Comparison of ENCODE assay signal across 11 cellular contexts in genomic region chr5:57209316-57210040, GRCh38. TPM values are rescaled to one million over a fixed set of nuclear protein-coding genes. Genes with fewer than 3 reads are reported as not detected.
DNase-seq lines count a peak whose midpoint lies in the region; ATAC-seq, FAIRE-seq and TF ChIP-seq lines count a peak whose summit lies in the region.
"Had no signal": no experiment of that assay in that cellular context is flagged by ENCODE, and none has a peak within 500 bp of the region (broad histone marks: within the 10 kb centered on the region; RNA-seq: fewer than 3 reads in every experiment).

No MANE protein-coding gene starts in this region.

- no peak for DNase-seq in activated CD4-positive, alpha-beta T cell treated with anti-CD3 and anti-CD28 coated beads, Interleukin-2, amount 10 ng/mL, durations not matched to agents 7 days and 5 days
- no peak for DNase-seq in activated CD4-positive, alpha-beta T cell treated with anti-CD3 and anti-CD28 coated beads, Interleukin-2, amount 50 U/mL, for 4 hours
- DNase-seq in OCI-M1 (lab: John Stamatoyannopoulos, UW): peak; percentile 28
- no peak for DNase-seq in effector memory CD4-positive, alpha-beta T cell
- no peak for DNase-seq in progenitor cell of endocrine pancreas (ENCODE audit: low spot score, unreplicated experiment)
- no peak for DNase-seq in kidney
- DNase-seq: activated CD4-positive, alpha-beta T cell treated with anti-CD3 and anti-CD28 coated beads for 48 hours; stimulated activated CD8-positive, alpha-beta memory T cell treated with anti-CD3 and anti-CD28 coated beads, Interleukin-4, amount 100 ng/mL, for 48 hours had no signal

- H3K27ac Mint-ChIP-seq in activated CD4-positive, alpha-beta T cell treated with anti-CD3 and anti-CD28 coated beads, Interleukin-2, amount 10 ng/mL, durations not matched to agents 7 days and 5 days: peak overlapping the region; percentile 25
- peak overlapping the region; percentile 21 for H3K27ac Mint-ChIP-seq in progenitor cell of endocrine pancreas

- no peaks in the 10 kb centered on the region for H3K27me3 ChIP-seq in effector memory CD4-positive, alpha-beta T cell (replicated peaks; ENCODE audit: control insufficient read depth, insufficient read depth, low read length, poor library complexity, severe bottlenecking)
- H3K27me3 ChIP-seq: right atrium auricular region had no signal

- intact Hi-C loops in kidney (cut with DNase I): no loop called here

- H3K4me3 ChIP-seq in effector memory CD4-positive, alpha-beta T cell (ENCODE audit: insufficient read depth, low read depth, low read length, poor library complexity, severe bottlenecking): no peak overlapping the region
- H3K4me3 ChIP-seq in kidney (ENCODE audit: low read length in 2 of 2): no peak overlapping the region
- H3K4me3 ChIP-seq: right atrium auricular region had no signal

- H3K9ac ChIP-seq in kidney (ENCODE audit: low read length in 2 of 2): no peak overlapping the region

- peaks cover 50% of the 10 kb centered on the region for H3K4me1 Mint-ChIP-seq in activated CD4-positive, alpha-beta T cell treated with anti-CD3 and anti-CD28 coated beads, Interleukin-2, amount 10 ng/mL, durations not matched to agents 7 days and 5 days
- peaks cover 11% of the 10 kb centered on the region for H3K4me1 Mint-ChIP-seq in progenitor cell of endocrine pancreas (ENCODE audit: low read depth)

- no peak overlapping the region for H3K4me3 Mint-ChIP-seq in activated CD4-positive, alpha-beta T cell treated with anti-CD3 and anti-CD28 coated beads, Interleukin-2, amount 10 ng/mL, durations not matched to agents 7 days and 5 days
- no peak overlapping the region for H3K4me3 Mint-ChIP-seq in progenitor cell of endocrine pancreas (ENCODE audit: low read depth)

- TF ChIP-seq CTCF in progenitor cell of endocrine pancreas (IDR thresholded peaks at IDR 0.05; ENCODE audit: unreplicated experiment) (no peak), kidney (IDR thresholded peaks at IDR 0.05; ENCODE audit: borderline replicate concordance, extremely low read depth, insufficient read depth) (no peak)

- no peak for FAIRE-seq in kidney (lab: Jason Lieb, UNC)

- no peaks in the 10 kb centered on the region for H3K9me3 Mint-ChIP-seq in activated CD4-positive, alpha-beta T cell treated with anti-CD3 and anti-CD28 coated beads, Interleukin-2, amount 10 ng/mL, durations not matched to agents 7 days and 5 days
- H3K9me3 Mint-ChIP-seq in progenitor cell of endocrine pancreas (ENCODE audit: low read depth): peaks cover 10% of the 10 kb centered on the region

- POLR2A ChIA-PET in activated CD4-positive, alpha-beta T cell treated with anti-CD3 and anti-CD28 coated beads, Interleukin-2, amount 10 ng/mL, durations not matched to agents 7 days and 5 days (lab: Charles Lee): no interaction called here

- CTCF ChIA-PET in activated CD4-positive, alpha-beta T cell treated with anti-CD3 and anti-CD28 coated beads, Interleukin-2, amount 10 ng/mL, durations not matched to agents 7 days and 5 days (lab: Charles Lee): interaction anchor here (1.4 kb wide), 1 partner anchor 27 kb away, joined by 3 read pairs; no protein-coding TSS in a partner anchor

- no peaks in the 10 kb centered on the region for H3K27me3 Mint-ChIP-seq in activated CD4-positive, alpha-beta T cell treated with anti-CD3 and anti-CD28 coated beads, Interleukin-2, amount 10 ng/mL, durations not matched to agents 7 days and 5 days
- H3K27me3 Mint-ChIP-seq in progenitor cell of endocrine pancreas: no peaks in the 10 kb centered on the region

- H3K36me3 Mint-ChIP-seq in activated CD4-positive, alpha-beta T cell treated with anti-CD3 and anti-CD28 coated beads, Interleukin-2, amount 10 ng/mL, durations not matched to agents 7 days and 5 days (ENCODE audit: low read depth): peaks cover 40% of the 10 kb centered on the region
- H3K36me3 Mint-ChIP-seq in progenitor cell of endocrine pancreas (ENCODE audit: insufficient read depth): peaks cover 14% of the 10 kb centered on the region

- peak overlapping the region; percentile 27 for H3K27ac ChIP-seq in effector memory CD4-positive, alpha-beta T cell (ENCODE audit: insufficient read depth, low read length, poor library complexity, severe bottlenecking)
- H3K27ac ChIP-seq in kidney (ENCODE audit: low read depth in 2 of 2, low read length in 2 of 2): no peak overlapping the region

- peaks cover 7% of the 10 kb centered on the region for H3K36me3 ChIP-seq in effector memory CD4-positive, alpha-beta T cell (ENCODE audit: control insufficient read depth, insufficient read depth, low read length)
- H3K36me3 ChIP-seq in kidney (ENCODE audit: control insufficient read depth in 1 of 2, insufficient read depth in 2 of 2, low read length in 2 of 2): peaks cover 0 to 3% of the 10 kb centered on the region in 2 donors

- ATAC-seq in GM21447 (IDR thresholded peaks at IDR 0.05; ENCODE audit: unreplicated experiment) (no peak), HG02798 (IDR thresholded peaks at IDR 0.05; ENCODE audit: poor library complexity, unreplicated experiment) (no peak)

- peaks cover 18% of the 10 kb centered on the region for H3K4me1 ChIP-seq in effector memory CD4-positive, alpha-beta T cell (ENCODE audit: control insufficient read depth, insufficient read depth, low read length, poor library complexity, severe bottlenecking)
- H3K4me1 ChIP-seq in kidney (ENCODE audit: control insufficient read depth in 1 of 2, insufficient read depth in 1 of 2, low read depth in 1 of 2, low read length in 2 of 2): peaks cover 0 to 5% of the 10 kb centered on the region in 2 donors

- no peaks in the 10 kb centered on the region for H3K9me3 ChIP-seq in effector memory CD4-positive, alpha-beta T cell (ENCODE audit: control insufficient read depth, low read length)
- no peaks in the 10 kb centered on the region for H3K9me3 ChIP-seq in kidney (ENCODE audit: control insufficient read depth in 1 of 2, low read length in 2 of 2)
- H3K9me3 ChIP-seq: right atrium auricular region had no signal

RNA-seq across cellular contexts. Expression of gene GPBP1, which starts 35.6 kb away (rescaled TPM):
- total RNA-seq in activated CD4-positive, alpha-beta T cell treated with anti-CD3 and anti-CD28 coated beads, Interleukin-2, amount 10 ng/mL, durations not matched to agents 7 days and 5 days: 100 to 1,000 TPM in 1 of 2 experiments, 10 to 100 TPM in 1; 86.4 to 104 TPM
- total RNA-seq in progenitor cell of endocrine pancreas: 128 and 135 TPM in 2 replicates
- total RNA-seq in kidney: 80.9 TPM
- polyA plus RNA-seq in kidney (ENCODE audit: insufficient read depth, low read depth, low replicate concordance): 52.7 TPM
